9 cellular contexts compared by ENCODE assay signal in the genomic region with DNA sequence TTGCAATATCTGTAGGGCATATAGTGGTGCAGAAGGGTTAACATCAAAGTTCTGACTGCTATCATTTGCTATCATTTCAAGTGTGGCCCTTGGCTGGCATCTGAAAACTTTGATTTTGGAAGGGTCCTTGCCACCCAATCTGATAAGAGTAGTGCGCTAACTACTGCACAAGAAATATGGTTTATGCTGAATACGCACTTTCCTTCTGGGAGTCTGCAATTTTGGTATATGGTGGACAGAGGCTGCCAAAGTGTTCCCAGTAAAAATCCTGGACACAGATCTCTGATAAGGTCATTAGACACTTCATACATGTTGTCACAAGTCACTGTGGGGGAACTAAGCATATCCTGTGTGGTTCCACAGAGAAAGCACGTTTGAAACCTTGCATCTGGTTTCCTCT.
"Had no signal": no experiment of that assay in that cellular context is flagged by ENCODE, and none has a peak within 500 bp of the region (broad histone marks: within the 10 kb centered on the region; RNA-seq: fewer than 3 reads in every experiment).

No MANE protein-coding gene starts in this region.

- H3K4me3 ChIP-seq: GM23338 had no signal

- H3K4me2 ChIP-seq: GM23338, KMS-11 had no signal

- H2AFZ ChIP-seq: GM23338 had no signal

- FAIRE-seq: H1, H54, HTR-8/SVneo had no signal

- ATAC-seq: GM23338 had no signal

- DNase-seq: H9, HCEC 1CT, Karpas-422, KBM-7 had no signal

- H3K9ac ChIP-seq: KMS-11 had no signal

- H3K27ac ChIP-seq: KMS-11 had no signal
